ENCODE assay signal across 1 cellular context in the genomic region with DNA sequence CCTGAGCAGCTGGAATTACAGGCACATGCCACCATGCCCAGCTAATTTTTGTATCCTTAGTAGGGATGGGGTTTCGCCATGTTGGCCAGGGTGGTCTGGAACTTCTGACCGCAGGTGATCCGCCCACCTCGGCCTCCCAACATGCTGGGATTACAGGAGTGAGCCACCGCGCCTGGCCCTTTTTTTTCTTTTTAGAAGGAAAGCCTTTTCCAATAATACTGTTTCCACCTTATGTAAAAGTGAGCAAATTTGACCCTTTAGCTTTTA.
TF ChIP-seq lines count a peak whose summit lies in the region.

No MANE protein-coding gene starts in this region.

TF ChIP-seq in SK-N-SH treated with all-trans-retinoic acid at 6 μM for 48 hours, 23 proteins besides CTCF, POLR2A, EP300 and RAD21 (continued from another document):
- TF ChIP-seq, protein P1, sequence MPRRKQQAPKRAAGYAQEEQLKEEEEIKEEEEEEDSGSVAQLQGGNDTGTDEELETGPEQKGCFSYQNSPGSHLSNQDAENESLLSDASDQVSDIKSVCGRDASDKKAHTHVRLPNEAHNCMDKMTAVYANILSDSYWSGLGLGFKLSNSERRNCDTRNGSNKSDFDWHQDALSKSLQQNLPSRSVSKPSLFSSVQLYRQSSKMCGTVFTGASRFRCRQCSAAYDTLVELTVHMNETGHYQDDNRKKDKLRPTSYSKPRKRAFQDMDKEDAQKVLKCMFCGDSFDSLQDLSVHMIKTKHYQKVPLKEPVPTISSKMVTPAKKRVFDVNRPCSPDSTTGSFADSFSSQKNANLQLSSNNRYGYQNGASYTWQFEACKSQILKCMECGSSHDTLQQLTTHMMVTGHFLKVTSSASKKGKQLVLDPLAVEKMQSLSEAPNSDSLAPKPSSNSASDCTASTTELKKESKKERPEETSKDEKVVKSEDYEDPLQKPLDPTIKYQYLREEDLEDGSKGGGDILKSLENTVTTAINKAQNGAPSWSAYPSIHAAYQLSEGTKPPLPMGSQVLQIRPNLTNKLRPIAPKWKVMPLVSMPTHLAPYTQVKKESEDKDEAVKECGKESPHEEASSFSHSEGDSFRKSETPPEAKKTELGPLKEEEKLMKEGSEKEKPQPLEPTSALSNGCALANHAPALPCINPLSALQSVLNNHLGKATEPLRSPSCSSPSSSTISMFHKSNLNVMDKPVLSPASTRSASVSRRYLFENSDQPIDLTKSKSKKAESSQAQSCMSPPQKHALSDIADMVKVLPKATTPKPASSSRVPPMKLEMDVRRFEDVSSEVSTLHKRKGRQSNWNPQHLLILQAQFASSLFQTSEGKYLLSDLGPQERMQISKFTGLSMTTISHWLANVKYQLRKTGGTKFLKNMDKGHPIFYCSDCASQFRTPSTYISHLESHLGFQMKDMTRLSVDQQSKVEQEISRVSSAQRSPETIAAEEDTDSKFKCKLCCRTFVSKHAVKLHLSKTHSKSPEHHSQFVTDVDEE (CRISPR knock-in tag; IDR thresholded peaks at IDR 0.05): no peak
- TF ChIP-seq ZNF70 (CRISPR knock-in tag; IDR thresholded peaks at IDR 0.05) (no peak), OSR1 (CRISPR knock-in tag; IDR thresholded peaks at IDR 0.05) (no peak), ISL1 (CRISPR knock-in tag; IDR thresholded peaks at IDR 0.05) (no peak)
